In genomic region chr6:151014404-151015150, GRCh38 we compare ENCODE assay signal across 8 cellular contexts.
A peak's percentile ranks its signal among the peaks of the same experiment; 100 is the strongest.
DNase-seq lines count a peak whose midpoint lies in the region; ATAC-seq, FAIRE-seq and TF ChIP-seq lines count a peak whose summit lies in the region.

No MANE protein-coding gene starts in this region.

- peak overlapping the region in 2 of 5 donors; percentile 28 to 53 for H3K4me3 Mint-ChIP-seq in immature natural killer cell

- no peaks in the 10 kb centered on the region for H3K27me3 ChIP-seq in GM12878 (replicated peaks in 1 of 2; ENCODE audit: control insufficient read depth in 2 of 2, insufficient read depth in 2 of 2, low read length in 1 of 2)

- H3K36me3 Mint-ChIP-seq in immature natural killer cell: no peaks in the 10 kb centered on the region

- no peak overlapping the region for H3K27ac Mint-ChIP-seq in immature natural killer cell

- no peak for TF ChIP-seq POLR2A in GM12878 (IDR thresholded peaks at IDR 0.05; ENCODE audit: low read depth, low read length)

- peaks cover 4 to 24% of the 10 kb centered on the region in 2 experiments for H3K36me3 ChIP-seq in GM12878 (ENCODE audit: control insufficient read depth in 2 of 2, insufficient read depth in 2 of 2, low read length in 1 of 2)

- TSS peak; percentile 39 for BruUV-seq in GM12878 (replicated peaks; lab: Mats Ljungman, UMichigan)

- no peaks in the 10 kb centered on the region for H3K4me1 ChIP-seq in GM12878 (ENCODE audit: control insufficient read depth, insufficient read depth, low read length)

- H3K27me3 Mint-ChIP-seq in immature natural killer cell (ENCODE audit: low read depth in 3 of 3): peaks cover 0 to 2% (median 1%) of the 10 kb centered on the region in 3 donors

- no peak overlapping the region for H3K4me2 ChIP-seq in GM12878 (ENCODE audit: control insufficient read depth, insufficient read depth)

- no peaks in the 10 kb centered on the region for H3K9me3 ChIP-seq in GM12878 (replicated peaks; ENCODE audit: control insufficient read depth, insufficient read depth, low read length)

- WGBS in GM12878 (ENCODE audit: insufficient coverage, insufficient replicate concordance, low lambda C conversion rate, missing lambda C conversion rate): 60% methylated on average over 6 of the region's 6 CpGs

- H3K27ac ChIP-seq in GM12878 (ENCODE audit: control insufficient read depth, insufficient read depth): no peak overlapping the region

- H3K4me1 Mint-ChIP-seq in immature natural killer cell: no peaks in the 10 kb centered on the region

- no peaks in the 10 kb centered on the region for H4K20me1 ChIP-seq in GM12878 (ENCODE audit: control insufficient read depth, insufficient read depth)

- H3K79me2 ChIP-seq in GM12878 (ENCODE audit: control insufficient read depth, insufficient read depth, low read length): no peaks in the 10 kb centered on the region

- H2AFZ ChIP-seq in GM12878 (ENCODE audit: control insufficient read depth, low read depth, low read length): no peak overlapping the region

- ATAC-seq in GM12878 (peak; percentile 86), HG03039 (IDR thresholded peaks at IDR 0.05; ENCODE audit: unreplicated experiment) (no peak)

- POLR2A ChIA-PET in GM12878 (lab: Charles Lee): no interaction called here

- no peak for TF ChIP-seq EP300 in GM12878 (IDR thresholded peaks at IDR 0.05; ENCODE audit: borderline replicate concordance in 1 of 2, control insufficient read depth in 1 of 2, low read depth in 2 of 2, low read length in 2 of 2)

- no peak overlapping the region for H3K4me3 ChIP-seq in GM12878

- in situ Hi-C loops in GM12878 (cut with MboI): loop anchor here (5.0 kb wide), 1 partner anchor 308 kb away; no protein-coding TSS in a partner anchor

- peak; percentile 95 to 97 (median 97) for TF ChIP-seq CTCF in GM12878 (IDR thresholded peaks at IDR 0.05 in 2 of 3, conservative IDR thresholded peaks at IDR 0.05 in 1 of 3; ENCODE audit: control insufficient read depth in 2 of 3, extremely low read depth in 1 of 3, insufficient read depth in 1 of 3, low read depth in 3 of 3, low read length in 3 of 3)

- H3K9ac ChIP-seq in GM12878 (ENCODE audit: control insufficient read depth, insufficient read depth, low read length): no peak overlapping the region

- peak; percentile 77 for DNase-seq in DMS79 treated with DMSO at 0.1 percent for 48 hours (lab: John Stamatoyannopoulos, UW)
- peak; percentile 27 for DNase-seq in H4 (ENCODE audit: low spot score)
- peak; percentile 69 for DNase-seq in NCI-H128 (lab: John Stamatoyannopoulos, UW; ENCODE audit: unreplicated experiment)
- DNase-seq in T1000 (lab: John Stamatoyannopoulos, UW): peak; percentile 13
- no peak for DNase-seq in GM12878 (ENCODE audit: low read depth, low spot score)
- peak; percentile 29 to 43 (median 36) for DNase-seq in immature natural killer cell
- DNase-seq in stimulated activated CD4-positive, alpha-beta T cell treated with anti-CD3 and anti-CD28 coated beads, Interleukin-12 subunit alpha, Interleukin-12 subunit beta, amount 100 ng/mL, for 48 hours (ENCODE audit: low read depth in 2 of 3, low spot score in 1 of 3): peak; percentile 23 to 58 (median 27)

- CTCF ChIA-PET in GM12878 (lab: Yijun Ruan, JAX): interaction anchor here (0.6 to 4.8 kb wide), 47 partner anchors 9 to 1324 kb away, joined by 3 to 259 read pairs (median 4); no protein-coding TSS in a partner anchor

- SMC1A ChIA-PET in GM12878 (lab: Charles Lee; ENCODE audit: uncharacterized antibody, unreplicated experiment): interaction anchor here (0.6 to 7.3 kb wide), 16 partner anchors 8 to 321 kb away, joined by 3 to 128 read pairs (median 3); no protein-coding TSS in a partner anchor

- RAD21 ChIA-PET in GM12878 (lab: Charles Lee; ENCODE audit: unreplicated experiment): interaction anchor here (0.6 to 4.8 kb wide), 14 partner anchors 10 to 459 kb away, joined by 3 to 83 read pairs (median 4); no protein-coding TSS in a partner anchor

- intact Hi-C loops in GM12878 (cut with micrococcal nuclease; ENCODE audit: unreplicated experiment): loop anchor here (1.0 to 5.0 kb wide), 2 partner anchors 122 to 310 kb away; no protein-coding TSS in a partner anchor

- TF ChIP-seq RAD21 in GM12878 (IDR thresholded peaks at IDR 0.05; ENCODE audit: insufficient read depth, low read depth, low read length): peak; percentile 90

- peak; percentile 87 for FAIRE-seq in GM12878 (lab: Jason Lieb, UNC)

- no peaks in the 10 kb centered on the region for H3K9me3 Mint-ChIP-seq in immature natural killer cell

TF ChIP-seq in GM12878, 131 proteins besides CTCF, POLR2A, EP300 and RAD21 (continues in another document):
- TF ChIP-seq SMC3 (IDR thresholded peaks at IDR 0.05; ENCODE audit: borderline replicate concordance, low read length) (peak; percentile 77), YY1 (IDR thresholded peaks at IDR 0.05; ENCODE audit: low read depth, low read length) (peak; percentile 48; the same call in 1 of the 2 replicates), CEBPZ (IDR thresholded peaks at IDR 0.05; ENCODE audit: low read depth, low read length) (no peak), POU2F2 (IDR thresholded peaks at IDR 0.05; ENCODE audit: borderline replicate concordance, low read depth, low read length) (no peak), SMAD1 (IDR thresholded peaks at IDR 0.05; ENCODE audit: low read depth, partially characterized antibody) (no peak), E4F1 (IDR thresholded peaks at IDR 0.05; ENCODE audit: borderline replicate concordance, partially characterized antibody) (no peak), ZNF592 (IDR thresholded peaks at IDR 0.05) (0 out of 2 replicates have a peak, but pooled peaks have one; percentile 30)
